ENCODE assay signal across 8 cellular contexts in the genomic region with DNA sequence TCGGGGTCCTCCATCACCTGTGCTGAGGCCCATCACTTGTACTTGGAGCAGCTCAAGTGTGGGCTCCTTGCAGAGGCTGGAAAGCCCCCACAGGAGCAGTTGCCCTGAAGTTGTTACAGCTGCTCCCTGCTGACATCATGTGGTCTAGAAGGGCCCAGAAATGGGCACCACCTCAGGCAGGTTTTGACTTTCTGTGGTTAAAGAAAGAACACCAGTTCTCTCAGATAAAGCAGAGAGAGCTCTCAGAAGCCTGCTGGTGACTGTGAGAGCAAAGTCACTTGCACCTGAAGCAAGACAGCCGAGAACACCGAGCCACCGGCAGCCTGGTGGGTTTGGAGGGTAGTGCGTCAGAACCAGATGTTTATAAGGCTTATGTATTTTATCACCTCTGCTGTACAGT.
DNase-seq lines count a peak whose midpoint lies in the region; ATAC-seq and TF ChIP-seq lines count a peak whose summit lies in the region.

No MANE protein-coding gene starts in this region.

- TF ChIP-seq CTCF in GM12872 (IDR thresholded peaks at IDR 0.05; ENCODE audit: insufficient read depth, low read depth, low read length) (peak; percentile 38; the same call in 2 of the 3 replicates), HEK293 (tag by site-specific recombination; IDR thresholded peaks at IDR 0.05) (0 out of 2 replicates have a peak, but pooled peaks have one; percentile 23), OCI-LY3 (IDR thresholded peaks at IDR 0.05; ENCODE audit: low read depth, low read length) (peak; percentile 46), heart left ventricle (IDR thresholded peaks at IDR 0.05) (no peak)

- no peaks in the 10 kb centered on the region for H3K27me3 Mint-ChIP-seq in activated naive CD4-positive, alpha-beta T cell treated with anti-CD3 and anti-CD28 coated beads for 36 hours (ENCODE audit: low read depth)

- H3K4me1 Mint-ChIP-seq in activated naive CD4-positive, alpha-beta T cell treated with anti-CD3 and anti-CD28 coated beads for 36 hours (ENCODE audit: low read depth): peaks cover 36% of the 10 kb centered on the region

- H3K9me3 Mint-ChIP-seq in activated naive CD4-positive, alpha-beta T cell treated with anti-CD3 and anti-CD28 coated beads for 36 hours: no peaks in the 10 kb centered on the region

- H3K4me3 Mint-ChIP-seq in activated naive CD4-positive, alpha-beta T cell treated with anti-CD3 and anti-CD28 coated beads for 36 hours: no peak overlapping the region

- H3K4me3 ChIP-seq in HEK293 (ENCODE audit: low read depth, low read length) (no peak overlapping the region), OCI-LY3 (ENCODE audit: low read length) (peak overlapping the region; percentile 36), right cardiac atrium (ENCODE audit: low read length) (no peak overlapping the region), heart left ventricle (no peak overlapping the region)

- POLR2A ChIA-PET in HEK293 (lab: Yijun Ruan, JAX): no interaction called here

- 98% methylated on average over 5 of the region's 5 CpGs for WGBS in right cardiac atrium
- whole genome bisulfite sequencing in heart left ventricle, 4 donors: 89 to 95% (median 91%) methylated on average over 4 to 5 of the region's 5 CpGs

- CTCF ChIA-PET in HEK293 (lab: Yijun Ruan, JAX): interaction anchor here (0.5 to 5.7 kb wide), 10 partner anchors 22 to 994 kb away, joined by 3 to 35 read pairs (median 6); no protein-coding TSS in a partner anchor
- CTCF ChIA-PET in activated naive CD4-positive, alpha-beta T cell treated with anti-CD3 and anti-CD28 coated beads for 36 hours (lab: Charles Lee): interaction anchor here (1.2 to 6.0 kb wide), 5 partner anchors 69 to 96 kb away, joined by 3 to 43 read pairs (median 9); no protein-coding TSS in a partner anchor

- ATAC-seq in right cardiac atrium (no peak), heart left ventricle (no peak)

- TF ChIP-seq POLR2A in heart left ventricle (IDR thresholded peaks at IDR 0.05): no peak

- intact Hi-C loops in activated naive CD4-positive, alpha-beta T cell treated with anti-CD3 and anti-CD28 coated beads for 36 hours (cut with micrococcal nuclease): loop anchor here (1.0 to 5.0 kb wide), 6 partner anchors 14 to 990 kb away; a partner anchor contains a TSS
- intact Hi-C loops in right cardiac atrium (cut with DNase I) (loop anchor here in 1 of 4 donors (5.0 kb wide), 1 partner anchor 95 kb away; no protein-coding TSS in a partner anchor), heart left ventricle (cut with DNase I) (loop anchor here in 9 of 10 donors (2.0 to 10.0 kb wide), 6 partner anchors 80 to 992 kb away; no protein-coding TSS in a partner anchor)

- H3K4me1 ChIP-seq in HEK293 (ENCODE audit: control insufficient read depth, insufficient read depth, low read length): no peaks in the 10 kb centered on the region
- peaks cover 35% of the 10 kb centered on the region for H3K4me1 ChIP-seq in OCI-LY3 (ENCODE audit: low read length)
- peaks cover 7% of the 10 kb centered on the region for H3K4me1 ChIP-seq in right cardiac atrium (ENCODE audit: control insufficient read depth, insufficient read depth, low read length)
- peaks cover 0 to 33% (median 15%) of the 10 kb centered on the region in 12 donors for H3K4me1 ChIP-seq in heart left ventricle

- peak overlapping the region; percentile 66 for H3K4me2 ChIP-seq in OCI-LY3 (ENCODE audit: low read length)

- H3K27ac ChIP-seq in HEK293 (ENCODE audit: extremely low read depth, low read depth, low read length): no peak overlapping the region
- peak overlapping the region; percentile 35 for H3K27ac ChIP-seq in OCI-LY3 (ENCODE audit: low read length)
- H3K27ac ChIP-seq in right cardiac atrium (ENCODE audit: low read length): no peak overlapping the region
- no peak overlapping the region for H3K27ac ChIP-seq in heart left ventricle

- peak overlapping the region; percentile 61 for H3K27ac Mint-ChIP-seq in activated naive CD4-positive, alpha-beta T cell treated with anti-CD3 and anti-CD28 coated beads for 36 hours

- H3K9me3 ChIP-seq in HEK293 (ENCODE audit: control insufficient read depth, insufficient read depth, low read depth, low read length) (no peaks in the 10 kb centered on the region), OCI-LY3 (ENCODE audit: insufficient read depth, low read length) (no peaks in the 10 kb centered on the region), right cardiac atrium (ENCODE audit: control insufficient read depth, low read length) (no peaks in the 10 kb centered on the region), heart left ventricle (no peaks in the 10 kb centered on the region)

- H3K79me2 ChIP-seq in OCI-LY3 (ENCODE audit: low read length): no peaks in the 10 kb centered on the region

- H3K27me3 ChIP-seq in OCI-LY3 (ENCODE audit: low read depth, low read length) (peaks cover 55% of the 10 kb centered on the region), right cardiac atrium (ENCODE audit: control insufficient read depth, insufficient read depth) (no peaks in the 10 kb centered on the region), heart left ventricle (no peaks in the 10 kb centered on the region)

- H3K9ac ChIP-seq in OCI-LY3 (ENCODE audit: low read length): no peak overlapping the region

- no peaks in the 10 kb centered on the region for H3K36me3 Mint-ChIP-seq in activated naive CD4-positive, alpha-beta T cell treated with anti-CD3 and anti-CD28 coated beads for 36 hours (ENCODE audit: low read depth)

- H3K36me3 ChIP-seq in HEK293 (ENCODE audit: control insufficient read depth in 2 of 2, insufficient read depth in 1 of 2, low read length in 2 of 2) (peaks cover 0 to 54% of the 10 kb centered on the region in 2 experiments; a peak in 1 of 3 replicates), OCI-LY3 (replicated peaks; ENCODE audit: low read depth, low read length) (no peaks in the 10 kb centered on the region), heart left ventricle (peaks cover 0 to 51% (median 25%) of the 10 kb centered on the region in 9 donors)

- no peak overlapping the region for H2AFZ ChIP-seq in OCI-LY3 (ENCODE audit: low read depth, low read length)

- DNase-seq in activated naive CD4-positive, alpha-beta T cell treated with anti-CD3 and anti-CD28 coated beads for 36 hours: peak; percentile 86
- DNase-seq in stimulated activated CD4-positive, alpha-beta T cell treated with anti-CD3 and anti-CD28 coated beads, TNF-alpha, amount 100 ng/mL, for 1 hour (ENCODE audit: low read depth in 3 of 3, low spot score in 1 of 3): peak; percentile 10 to 14 (median 12)
- no peak for DNase-seq in right cardiac atrium
- DNase-seq in heart left ventricle: no peak
- no peak for DNase-seq in Ammon's horn (ENCODE audit: low spot score)

- peaks cover 4% of the 10 kb centered on the region; the same call in 1 of the 2 replicates for H4K20me1 ChIP-seq in OCI-LY3 (ENCODE audit: insufficient read depth, low read length)

TF ChIP-seq in HEK293, 187 proteins besides CTCF, POLR2A, EP300 and RAD21:
- TF ChIP-seq ZNF146 (tag by site-specific recombination; IDR thresholded peaks at IDR 0.05) (no peak), ZBTB8A (tag by site-specific recombination; IDR thresholded peaks at IDR 0.05) (peak; percentile 50), ZNF423 (tag by site-specific recombination; IDR thresholded peaks at IDR 0.05) (no peak)

Comparison
In these comparisons a context has a peak if more than half of its experiments do, and no peak if none do; other contexts are left out.
1. CTCF ChIP-seq: peak in GM12872 (single experiment), HEK293 (single experiment) and OCI-LY3 (single experiment); none in heart left ventricle (0 of 12).
2. DNase-seq: peak in activated naive CD4-positive, alpha-beta T cell treated with anti-CD3 and anti-CD28 coated beads for 36 hours (single experiment) and stimulated activated CD4-positive, alpha-beta T cell treated with anti-CD3 and anti-CD28 coated beads, TNF-alpha, amount 100 ng/mL, for 1 hour (3 of 3); none in right cardiac atrium (0 of 3), heart left ventricle (0 of 5) and Ammon's horn (single experiment).